Comparison of ENCODE assay signal across 21 cellular contexts in the genomic region with DNA sequence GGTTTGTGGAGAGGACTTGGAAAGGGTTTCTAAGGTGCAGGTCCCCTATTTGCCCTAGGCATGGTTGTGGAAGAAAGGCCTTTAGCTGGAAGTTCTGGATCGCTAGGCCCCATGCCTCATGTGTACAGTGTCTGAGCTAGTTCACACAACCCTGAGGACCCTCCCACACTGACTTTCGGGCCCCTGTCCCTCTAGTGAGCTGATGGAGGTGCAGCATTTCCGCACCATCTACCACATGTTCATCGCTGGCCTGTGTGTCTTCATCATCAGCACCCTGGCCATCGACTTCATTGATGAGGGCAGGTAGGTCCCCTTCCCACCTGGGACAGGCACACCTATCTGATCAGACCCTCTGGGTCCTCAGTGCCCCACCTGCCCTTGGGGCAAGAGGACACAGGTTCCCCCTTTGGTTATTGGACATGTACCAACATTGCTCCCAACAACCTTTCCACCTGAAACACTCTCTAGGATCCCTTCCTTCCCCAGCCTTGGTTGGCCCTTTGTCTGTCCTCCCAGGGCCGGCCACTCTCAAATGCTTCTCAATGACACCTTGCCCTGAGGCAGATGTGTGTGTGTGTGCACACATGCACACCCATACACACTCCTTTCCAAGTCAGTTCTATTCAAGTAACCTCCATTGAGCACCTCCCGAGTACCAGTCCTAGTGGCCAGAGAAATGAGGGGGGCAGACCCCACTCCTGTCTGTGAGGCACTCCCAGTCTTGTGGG. TPM values are rescaled to one million over a fixed set of nuclear protein-coding genes. Genes with fewer than 3 reads are reported as not detected.
"Had no signal": no experiment of that assay in that cellular context is flagged by ENCODE, and none has a peak within 500 bp of the region (broad histone marks: within the 10 kb centered on the region; RNA-seq: fewer than 3 reads in every experiment).

No MANE protein-coding gene starts in this region.

- H3K27me3 ChIP-seq: esophagus squamous epithelium, heart right ventricle, testis, upper lobe of right lung had no signal

- H3K27me3 Mint-ChIP-seq: activated CD4-positive, alpha-beta memory T cell treated with anti-CD3 and anti-CD28 coated beads, Interleukin-2, amount 10 ng/mL, durations not matched to agents 7 days and 5 days; dendritic cell treated with granulocyte-macrophage colony-stimulating factor and Interleukin-4, amounts not matched to agents 40 ng/mL and 50 ng/mL, for 4 days; natural killer cell treated with Interleukin-12 subunit alpha and Interleukin-12 subunit beta and Interleukin-15 and Interleukin-18, amount 100 ng/mL, for 72 hours; stimulated activated naive CD8-positive, alpha-beta T cell treated with anti-CD3 and anti-CD28 coated beads, Interleukin-15, amount 100 ng/mL, for 72 hours had no signal

- ATAC-seq: left cardiac atrium; stimulated activated naive CD8-positive, alpha-beta T cell treated with anti-CD3 and anti-CD28 coated beads, Interleukin-15, amount 100 ng/mL, for 72 hours; upper lobe of right lung had no signal

- H3K4me3 Mint-ChIP-seq: activated CD4-positive, alpha-beta memory T cell treated with anti-CD3 and anti-CD28 coated beads, Interleukin-2, amount 10 ng/mL, durations not matched to agents 7 days and 5 days; activated naive CD4-positive, alpha-beta T cell treated with anti-CD3 and anti-CD28 coated beads, Interleukin-2, amount 10 ng/mL, durations not matched to agents 7 days and 5 days; dendritic cell treated with granulocyte-macrophage colony-stimulating factor and Interleukin-4, amounts not matched to agents 40 ng/mL and 50 ng/mL, for 4 days; natural killer cell treated with Interleukin-12 subunit alpha and Interleukin-12 subunit beta and Interleukin-15 and Interleukin-18, amount 100 ng/mL, for 72 hours; stimulated activated naive CD8-positive, alpha-beta T cell treated with anti-CD3 and anti-CD28 coated beads, Interleukin-15, amount 100 ng/mL, for 72 hours had no signal

- H3K27ac ChIP-seq: esophagus squamous epithelium, heart right ventricle, skin epidermis, upper lobe of right lung had no signal

- DNase-seq: activated CD4-positive, alpha-beta memory T cell treated with anti-CD3 and anti-CD28 coated beads, Interleukin-2, amount 10 ng/mL, durations not matched to agents 7 days and 5 days; activated CD4-positive, alpha-beta T cell treated with anti-CD3 and anti-CD28 coated beads for 4 hours; activated CD8-positive, alpha-beta memory T cell treated with anti-CD3 and anti-CD28 coated beads, Interleukin-2, amount 50 U/mL, for 48 hours; activated effector memory CD4-positive, alpha-beta T cell treated with Interleukin-2 at 50 U/mL for 16 hours; activated naive CD4-positive, alpha-beta T cell treated with anti-CD3 and anti-CD28 coated beads, Interleukin-2, amount 10 ng/mL, durations not matched to agents 7 days and 5 days; activated T-cell treated with anti-CD3 and anti-CD28 coated beads, Interleukin-2, amount 50 U/mL, for 48 hours; effector CD8-positive, alpha-beta T cell; esophagus squamous epithelium; heart right ventricle; left cardiac atrium; mesenchymal stem cell; nucleus accumbens; stimulated activated naive CD8-positive, alpha-beta T cell treated with anti-CD3 and anti-CD28 coated beads, Interleukin-15, amount 100 ng/mL, for 72 hours; SW 1271; testis; upper lobe of right lung had no signal

- H3K4me3 ChIP-seq: esophagus squamous epithelium, heart right ventricle, skin epidermis, testis, upper lobe of right lung had no signal

- H3K27ac Mint-ChIP-seq: activated CD4-positive, alpha-beta memory T cell treated with anti-CD3 and anti-CD28 coated beads, Interleukin-2, amount 10 ng/mL, durations not matched to agents 7 days and 5 days; dendritic cell treated with granulocyte-macrophage colony-stimulating factor and Interleukin-4, amounts not matched to agents 40 ng/mL and 50 ng/mL, for 4 days; natural killer cell treated with Interleukin-12 subunit alpha and Interleukin-12 subunit beta and Interleukin-15 and Interleukin-18, amount 100 ng/mL, for 72 hours had no signal

- H3K9me3 ChIP-seq: esophagus squamous epithelium, heart right ventricle, testis, upper lobe of right lung had no signal

- H3K4me1 ChIP-seq: upper lobe of right lung had no signal

- H3K36me3 Mint-ChIP-seq: activated naive CD4-positive, alpha-beta T cell treated with anti-CD3 and anti-CD28 coated beads, Interleukin-2, amount 10 ng/mL, durations not matched to agents 7 days and 5 days; natural killer cell treated with Interleukin-12 subunit alpha and Interleukin-12 subunit beta and Interleukin-15 and Interleukin-18, amount 100 ng/mL, for 72 hours had no signal

- H3K36me3 ChIP-seq: upper lobe of right lung had no signal

- H3K9me3 Mint-ChIP-seq: activated CD4-positive, alpha-beta memory T cell treated with anti-CD3 and anti-CD28 coated beads, Interleukin-2, amount 10 ng/mL, durations not matched to agents 7 days and 5 days; activated naive CD4-positive, alpha-beta T cell treated with anti-CD3 and anti-CD28 coated beads, Interleukin-2, amount 10 ng/mL, durations not matched to agents 7 days and 5 days; dendritic cell treated with granulocyte-macrophage colony-stimulating factor and Interleukin-4, amounts not matched to agents 40 ng/mL and 50 ng/mL, for 4 days; natural killer cell treated with Interleukin-12 subunit alpha and Interleukin-12 subunit beta and Interleukin-15 and Interleukin-18, amount 100 ng/mL, for 72 hours; stimulated activated naive CD8-positive, alpha-beta T cell treated with anti-CD3 and anti-CD28 coated beads, Interleukin-15, amount 100 ng/mL, for 72 hours had no signal

RNA-seq across cellular contexts. Expression of a gene that starts 2.6 kb away (rescaled TPM):
- total RNA-seq: endothelial cell of umbilical vein, esophagus squamous epithelium, heart right ventricle, left cardiac atrium, SK-MEL-5, upper lobe of right lung had no signal

RNA-seq across cellular contexts. Expression of a gene that starts 8.4 kb away (rescaled TPM):
- total RNA-seq: natural killer cell treated with Interleukin-12 subunit alpha and Interleukin-12 subunit beta and Interleukin-15 and Interleukin-18, amount 100 ng/mL, for 72 hours had no signal
